9 cellular contexts compared by ENCODE assay signal in the genomic region with DNA sequence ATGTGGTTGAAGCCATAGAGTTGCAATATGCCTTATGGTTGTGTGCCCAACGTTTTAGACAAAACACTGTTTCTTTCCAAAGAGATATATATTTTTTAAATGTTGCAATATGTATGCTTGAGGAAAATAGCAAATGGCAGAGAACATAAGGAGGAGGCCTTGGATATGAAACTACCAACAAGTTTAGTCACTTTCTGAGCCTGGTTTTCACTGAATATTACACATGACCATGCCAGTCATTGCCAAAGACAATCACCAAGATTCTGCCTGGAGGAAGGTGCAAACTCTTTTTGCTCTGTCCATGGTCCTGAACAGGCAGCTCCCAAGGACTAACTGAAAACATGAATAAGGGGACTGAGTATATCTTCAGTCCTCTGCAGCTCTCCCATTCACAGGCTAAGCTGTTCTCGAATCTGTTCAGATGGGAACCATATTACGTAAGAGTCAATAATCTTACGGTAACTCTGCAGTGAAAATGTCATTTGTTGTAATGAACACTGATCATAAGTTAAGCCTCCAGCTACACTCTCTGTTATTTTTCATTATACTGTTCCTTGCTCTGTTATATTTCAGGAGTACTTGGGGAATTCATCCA.
DNase-seq lines count a peak whose midpoint lies in the region; ATAC-seq and TF ChIP-seq lines count a peak whose summit lies in the region.
"Had no signal": no experiment of that assay in that cellular context is flagged by ENCODE, and none has a peak within 500 bp of the region (broad histone marks: within the 10 kb centered on the region; RNA-seq: fewer than 3 reads in every experiment).

No MANE protein-coding gene starts in this region.

- DNase-seq in activated naive CD4-positive, alpha-beta T cell treated with anti-CD3 and anti-CD28 coated beads for 36 hours = peak; percentile 49
- DNase-seq in activated naive CD4-positive, alpha-beta T cell (lab: John Stamatoyannopoulos, UW) = no peak
- DNase-seq in fibroblast of mammary gland (ENCODE audit: low read depth) (peak; percentile 53), smooth muscle cell of the brain vasculature (ENCODE audit: low read depth, low spot score) (peak; percentile 12), amygdala (lab: John Stamatoyannopoulos, UW) (no peak)
- no peak for DNase-seq in stimulated activated CD4-positive, alpha-beta T cell treated with anti-CD3 and anti-CD28 coated beads, Interleukin-15, amount 100 ng/mL, for 24 hours
- DNase-seq: activated naive CD8-positive, alpha-beta T cell treated with anti-CD3 and anti-CD28 coated beads, Interleukin-2, amount 10 ng/mL, durations not matched to agents 7 days and 5 days had no signal

- H3K4me3 Mint-ChIP-seq in activated naive CD4-positive, alpha-beta T cell treated with anti-CD3 and anti-CD28 coated beads for 36 hours = no peak overlapping the region
- H3K4me3 Mint-ChIP-seq: activated naive CD8-positive, alpha-beta T cell treated with anti-CD3 and anti-CD28 coated beads, Interleukin-2, amount 10 ng/mL, durations not matched to agents 7 days and 5 days had no signal

- no peak for TF ChIP-seq CTCF in fibroblast of mammary gland (conservative IDR thresholded peaks at IDR 0.05; ENCODE audit: control insufficient read depth, insufficient read depth, low read depth, low read length)

- no peaks in the 10 kb centered on the region for H3K4me1 Mint-ChIP-seq in activated naive CD4-positive, alpha-beta T cell treated with anti-CD3 and anti-CD28 coated beads for 36 hours (ENCODE audit: low read depth)
- H3K4me1 Mint-ChIP-seq: activated naive CD8-positive, alpha-beta T cell treated with anti-CD3 and anti-CD28 coated beads, Interleukin-2, amount 10 ng/mL, durations not matched to agents 7 days and 5 days had no signal

- H3K4me3 ChIP-seq in fibroblast of mammary gland (ENCODE audit: control insufficient read depth, low read depth, low read length) = no peak overlapping the region

- H3K27me3 Mint-ChIP-seq in activated naive CD4-positive, alpha-beta T cell treated with anti-CD3 and anti-CD28 coated beads for 36 hours (ENCODE audit: low read depth) = no peaks in the 10 kb centered on the region
- H3K27me3 Mint-ChIP-seq: activated naive CD8-positive, alpha-beta T cell treated with anti-CD3 and anti-CD28 coated beads, Interleukin-2, amount 10 ng/mL, durations not matched to agents 7 days and 5 days had no signal

- ATAC-seq in HG03521 (IDR thresholded peaks at IDR 0.05; ENCODE audit: unreplicated experiment) = no peak

- CTCF ChIA-PET in activated naive CD4-positive, alpha-beta T cell treated with anti-CD3 and anti-CD28 coated beads for 36 hours (lab: Charles Lee) = no interaction called here

- intact Hi-C loops in activated naive CD4-positive, alpha-beta T cell treated with anti-CD3 and anti-CD28 coated beads for 36 hours (cut with micrococcal nuclease) = no loop called here

- peaks cover 33% of the 10 kb centered on the region for H3K36me3 Mint-ChIP-seq in activated naive CD4-positive, alpha-beta T cell treated with anti-CD3 and anti-CD28 coated beads for 36 hours (ENCODE audit: low read depth)

- H3K9me3 Mint-ChIP-seq in activated naive CD4-positive, alpha-beta T cell treated with anti-CD3 and anti-CD28 coated beads for 36 hours = peaks cover 19% of the 10 kb centered on the region

- no peak overlapping the region for H3K27ac Mint-ChIP-seq in activated naive CD4-positive, alpha-beta T cell treated with anti-CD3 and anti-CD28 coated beads for 36 hours
- H3K27ac Mint-ChIP-seq: activated naive CD8-positive, alpha-beta T cell treated with anti-CD3 and anti-CD28 coated beads, Interleukin-2, amount 10 ng/mL, durations not matched to agents 7 days and 5 days had no signal

TF ChIP-seq in PFSK-1, 5 proteins besides CTCF, POLR2A, EP300 and RAD21:
- no peak for TF ChIP-seq FOXP2 (optimal IDR thresholded peaks at IDR 0.05; ENCODE audit: borderline replicate concordance, extremely low read depth, extremely low read length, insufficient read depth)
- TF ChIP-seq REST (IDR thresholded peaks at IDR 0.05; ENCODE audit: insufficient read depth in 1 of 2, low read depth in 2 of 2, low read length in 2 of 2) = peak; percentile 93 to 98
- TF ChIP-seq TAF1 (IDR thresholded peaks at IDR 0.05; ENCODE audit: borderline replicate concordance, insufficient read depth, low read length) = no peak
- TF ChIP-seq SIN3A (IDR thresholded peaks at IDR 0.05; ENCODE audit: borderline replicate concordance, insufficient read depth, low read length) = no peak
- TF ChIP-seq POLR2AphosphoS5 (IDR thresholded peaks at IDR 0.05; ENCODE audit: low read depth, low read length) = no peak

Comparison
In these comparisons a context has a peak if more than half of its experiments do, and no peak if none do; other contexts are left out.
1. DNase-seq: peak in activated naive CD4-positive, alpha-beta T cell treated with anti-CD3 and anti-CD28 coated beads for 36 hours (single experiment), fibroblast of mammary gland (single experiment) and smooth muscle cell of the brain vasculature (single experiment); none in activated naive CD4-positive, alpha-beta T cell (0 of 4), amygdala (0 of 56) and stimulated activated CD4-positive, alpha-beta T cell treated with anti-CD3 and anti-CD28 coated beads, Interleukin-15, amount 100 ng/mL, for 24 hours (single experiment).